ENCODE assay signal across 1 cellular context in the genomic region with DNA sequence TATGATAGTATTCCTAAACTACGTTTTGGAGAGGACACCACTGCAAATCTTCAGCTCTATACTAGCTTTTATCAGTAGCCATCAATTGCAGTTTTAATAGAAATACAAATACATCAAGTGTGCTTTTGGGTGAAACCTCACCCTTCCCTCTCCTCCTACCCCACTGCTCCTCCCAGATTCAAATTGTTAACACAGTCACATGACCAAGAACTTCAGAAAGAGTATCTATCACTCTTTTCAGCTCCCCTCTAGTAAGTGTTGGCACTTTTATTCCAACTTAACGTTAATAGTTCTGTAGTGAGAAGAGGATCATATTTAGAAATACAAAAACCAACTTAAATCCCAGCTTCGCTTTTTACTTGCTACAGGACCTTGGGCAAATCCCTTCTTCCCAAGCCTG.
TF ChIP-seq lines count a peak whose summit lies in the region.

No MANE protein-coding gene starts in this region.

TF ChIP-seq in IMR-90, 13 proteins besides CTCF, POLR2A, EP300 and RAD21:
- TF ChIP-seq CHD1 (IDR thresholded peaks at IDR 0.05; ENCODE audit: low read depth, low read length) (no peak), MAFK (IDR thresholded peaks at IDR 0.05; ENCODE audit: low read depth, low read length) (no peak), CEBPB (IDR thresholded peaks at IDR 0.05; ENCODE audit: low read depth, low read length) (no peak)
